Comparison of ENCODE assay signal across 11 cellular contexts in genomic region chr2:44130441-44130840, GRCh38. TPM values are rescaled to one million over a fixed set of nuclear protein-coding genes. Genes with fewer than 3 reads are reported as not detected.
DNase-seq lines count a peak whose midpoint lies in the region; ATAC-seq, FAIRE-seq and TF ChIP-seq lines count a peak whose summit lies in the region.
"Had no signal": no experiment of that assay in that cellular context is flagged by ENCODE, and none has a peak within 500 bp of the region (broad histone marks: within the 10 kb centered on the region; RNA-seq: fewer than 3 reads in every experiment).

No MANE protein-coding gene starts in this region.

- no peak overlapping the region for H3K27ac ChIP-seq in pancreas
- H3K27ac ChIP-seq: BLaER1 had no signal

- no peak for TF ChIP-seq CTCF in foreskin fibroblast (IDR thresholded peaks at IDR 0.05; ENCODE audit: low read depth, low read length)
- no peak for TF ChIP-seq CTCF in pancreas (IDR thresholded peaks at IDR 0.05)

- in situ Hi-C loops in SK-MEL-5 (cut with HindIII; ENCODE audit: low pct_unique_long_range_greater_than_20kb, low sequenced_read_pairs), result no loop called here

- DNase-seq in A172 (ENCODE audit: low spot score), result peak; percentile 38
- DNase-seq in H4 (ENCODE audit: low spot score), result peak; percentile 30
- peak; percentile 22 for DNase-seq in SK-MEL-5 (ENCODE audit: low read depth, low spot score)
- peak; percentile 19 to 58 for DNase-seq in foreskin fibroblast
- DNase-seq in GM19238 (ENCODE audit: insufficient read length, low spot score), result no peak
- no peak for DNase-seq in pancreas
- DNase-seq in GM19240 (ENCODE audit: insufficient read length, low spot score), result no peak
- DNase-seq in NCI-H2227 treated with DMSO at 0.1 percent for 48 hours (lab: John Stamatoyannopoulos, UW), result no peak
- DNase-seq: activated gamma-delta T cell had no signal

- H3K4me1 ChIP-seq in pancreas, result no peaks in the 10 kb centered on the region

- WGBS in pancreas, 2 donors, result 68 to 70% methylated on average over 4 of the region's 4 CpGs

- H3K9me3 ChIP-seq in pancreas, result no peaks in the 10 kb centered on the region

- H3K4me3 ChIP-seq in foreskin fibroblast (ENCODE audit: low read depth in 1 of 2, low read length in 2 of 2) (no peak overlapping the region), pancreas (no peak overlapping the region)
- H3K4me3 ChIP-seq: BLaER1 had no signal

- H3K36me3 ChIP-seq in pancreas, result no peaks in the 10 kb centered on the region
- H3K36me3 ChIP-seq: BLaER1 had no signal

- no peaks in the 10 kb centered on the region for H3K27me3 ChIP-seq in pancreas
- H3K27me3 ChIP-seq: BLaER1 had no signal

- intact Hi-C loops in pancreas (cut with DNase I), result no loop called here

- no peak for FAIRE-seq in pancreas (lab: Jason Lieb, UNC)

- no peak for ATAC-seq in pancreas
- ATAC-seq: activated CD4-positive, CD25-positive, alpha-beta regulatory T cell treated with anti-CD3 and anti-CD28 coated beads, Interleukin-2, amount 50 U/mL, for 24 hours had no signal

RNA-seq across cellular contexts. Expression of gene PPM1B, which starts 38.2 kb away (rescaled TPM):
- total RNA-seq in A172 (2014; rRNA removed; shearing (Covaris generic)), result 33.8 and 38.2 TPM in 2 replicates
- 16.9 and 23.1 TPM in 2 replicates for total RNA-seq in H4 (2014; rRNA removed; shearing (Covaris generic))
- 25.2 and 30.4 TPM in 2 replicates for total RNA-seq in SK-MEL-5 (2014; rRNA removed; shearing (Covaris generic))
- polyA plus RNA-seq in SK-MEL-5 (2015; cell fraction: cytosol; rRNA removed), result 32.7 and 33.5 TPM in 2 replicates
- polyA plus RNA-seq in SK-MEL-5 (2015; cell fraction: nucleus; rRNA removed), result 15.4 and 23.3 TPM in 2 replicates
- 10 to 100 TPM; 17.9 to 28.5 (median 19.7) TPM for total RNA-seq in pancreas
- 10 to 100 TPM; 12.0 to 22.8 TPM for polyA plus RNA-seq in pancreas

Comparison
In these comparisons a context has a peak if more than half of its experiments do, and no peak if none do; other contexts are left out.
1. DNase-seq: peak in A172 (single experiment), H4 (single experiment), SK-MEL-5 (single experiment) and foreskin fibroblast (2 of 2); none in GM19238 (single experiment), pancreas (0 of 6), GM19240 (single experiment) and NCI-H2227 treated with DMSO at 0.1 percent for 48 hours (single experiment).